ENCODE assay signal across 21 cellular contexts in the genomic region with DNA sequence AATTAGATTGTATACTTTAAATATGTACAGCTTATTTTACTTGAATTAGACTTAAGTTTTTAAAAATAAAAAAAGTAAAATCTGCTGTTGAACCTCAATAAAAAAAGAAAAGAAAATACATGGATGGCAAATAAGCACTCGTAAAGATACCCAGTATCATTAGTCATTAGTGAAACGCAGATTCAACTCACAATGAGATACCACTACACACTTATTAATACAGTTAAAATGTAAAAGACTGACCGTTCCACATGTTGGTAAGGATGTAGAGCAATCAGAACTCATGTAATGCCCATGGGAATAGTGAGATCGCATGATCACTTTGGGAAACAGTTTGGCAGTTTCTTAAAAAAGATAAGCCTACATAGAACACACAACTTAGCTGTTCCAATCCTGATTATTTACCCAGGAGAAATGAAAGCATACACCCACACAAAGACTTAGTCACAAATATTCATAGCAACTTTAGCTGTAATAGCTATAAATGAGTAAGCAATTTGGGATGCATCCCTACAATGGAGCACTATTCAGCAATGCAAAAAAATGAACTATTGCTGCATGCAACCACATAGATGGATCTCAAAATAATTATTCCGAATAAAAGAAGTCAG. TPM values are rescaled to one million over a fixed set of nuclear protein-coding genes. Genes with fewer than 3 reads are reported as not detected.
DNase-seq lines count a peak whose midpoint lies in the region; ATAC-seq and TF ChIP-seq lines count a peak whose summit lies in the region.
"Had no signal": no experiment of that assay in that cellular context is flagged by ENCODE, and none has a peak within 500 bp of the region (broad histone marks: within the 10 kb centered on the region; RNA-seq: fewer than 3 reads in every experiment).

No MANE protein-coding gene starts in this region.

- no peak overlapping the region for H2AFZ ChIP-seq in neural progenitor cell (replicated peaks)

- H3K9ac ChIP-seq in neural progenitor cell, result no peak overlapping the region

- H3K36me3 ChIP-seq in HEK293 (ENCODE audit: control insufficient read depth in 2 of 2, insufficient read depth in 1 of 2, low read length in 2 of 2) (no peaks in the 10 kb centered on the region), neural progenitor cell (no peaks in the 10 kb centered on the region)
- H3K36me3 ChIP-seq: BE2C, gastrocnemius medialis, prostate gland, tibial nerve had no signal

- POLR2A ChIA-PET in HEK293 (lab: Yijun Ruan, JAX), result no interaction called here

- H3K4me1 Mint-ChIP-seq in neural progenitor cell, result peaks cover 31% of the 10 kb centered on the region
- H3K4me1 Mint-ChIP-seq: activated naive CD8-positive, alpha-beta T cell treated with anti-CD3 and anti-CD28 coated beads, Interleukin-2, amount 10 ng/mL, durations not matched to agents 7 days and 5 days had no signal

- no peaks in the 10 kb centered on the region for H3K4me1 ChIP-seq in HEK293 (ENCODE audit: control insufficient read depth, insufficient read depth, low read length)
- H3K4me1 ChIP-seq in neural progenitor cell, result peaks cover 10% of the 10 kb centered on the region
- H3K4me1 ChIP-seq: BE2C, gastrocnemius medialis, prostate gland had no signal

- H3K27me3 ChIP-seq in neural progenitor cell, result no peaks in the 10 kb centered on the region
- H3K27me3 ChIP-seq: BE2C, gastrocnemius medialis, tibial nerve had no signal

- no peak overlapping the region for H3K4me3 Mint-ChIP-seq in neural progenitor cell
- H3K4me3 Mint-ChIP-seq: activated naive CD8-positive, alpha-beta T cell treated with anti-CD3 and anti-CD28 coated beads, Interleukin-2, amount 10 ng/mL, durations not matched to agents 7 days and 5 days had no signal

- no peaks in the 10 kb centered on the region for H3K9me3 ChIP-seq in HEK293 (ENCODE audit: control insufficient read depth, insufficient read depth, low read depth, low read length)
- H3K9me3 ChIP-seq in neural progenitor cell (ENCODE audit: low read depth), result no peaks in the 10 kb centered on the region
- H3K9me3 ChIP-seq: gastrocnemius medialis, mucosa of descending colon, prostate gland, tibial nerve had no signal

- peak; percentile 16 for DNase-seq in AG08395 (ENCODE audit: low spot score)
- peak; percentile 77 to 84 for DNase-seq in cardiac fibroblast (ENCODE audit: low read depth in 2 of 2)
- DNase-seq in kidney tubule cell (ENCODE audit: low spot score), result peak; percentile 19
- no peak for DNase-seq in neural progenitor cell (ENCODE audit: low spot score)
- DNase-seq in DMS153 (lab: John Stamatoyannopoulos, UW), result no peak
- no peak for DNase-seq in NCI-H526 treated with DMSO at 0.1 percent for 48 hours (lab: John Stamatoyannopoulos, UW)
- DNase-seq: activated CD4-positive, alpha-beta T cell treated with anti-CD3 and anti-CD28 coated beads for 48 hours; activated naive CD8-positive, alpha-beta T cell treated with anti-CD3 and anti-CD28 coated beads, Interleukin-2, amount 10 ng/mL, durations not matched to agents 7 days and 5 days; BE2C; DMS79 treated with DMSO at 0.1 percent for 48 hours; gastrocnemius medialis; mucosa of descending colon; NCI-H146; NCI-H82 had no signal

- TF ChIP-seq CTCF in HEK293 (tag by site-specific recombination; IDR thresholded peaks at IDR 0.05), result no peak
- TF ChIP-seq CTCF in cardiac fibroblast (IDR thresholded peaks at IDR 0.05; ENCODE audit: low read depth, low read length), result no peak
- no peak for TF ChIP-seq CTCF in neural progenitor cell (IDR thresholded peaks at IDR 0.05)

- peaks cover 3% of the 10 kb centered on the region for H3K27me3 Mint-ChIP-seq in neural progenitor cell (ENCODE audit: insufficient read depth, low read depth)

- H3K36me3 Mint-ChIP-seq in neural progenitor cell, result peaks cover 2% of the 10 kb centered on the region
- H3K36me3 Mint-ChIP-seq: activated naive CD8-positive, alpha-beta T cell treated with anti-CD3 and anti-CD28 coated beads, Interleukin-2, amount 10 ng/mL, durations not matched to agents 7 days and 5 days had no signal

- H3K27ac ChIP-seq in HEK293 (ENCODE audit: extremely low read depth, low read depth, low read length) (no peak overlapping the region), neural progenitor cell (no peak overlapping the region)
- H3K27ac ChIP-seq: coronary artery, gastrocnemius medialis, prostate gland, tibial nerve had no signal

- H3K9me3 Mint-ChIP-seq in neural progenitor cell, result peaks cover 3% of the 10 kb centered on the region
- H3K9me3 Mint-ChIP-seq: activated naive CD8-positive, alpha-beta T cell treated with anti-CD3 and anti-CD28 coated beads, Interleukin-2, amount 10 ng/mL, durations not matched to agents 7 days and 5 days had no signal

- no peaks in the 10 kb centered on the region for H3F3A ChIP-seq in neural progenitor cell (ENCODE audit: low read depth)

- H3K4me2 ChIP-seq in neural progenitor cell, result no peak overlapping the region

- no peak for ATAC-seq in HG03108 (IDR thresholded peaks at IDR 0.05; ENCODE audit: unreplicated experiment)
- ATAC-seq: gastrocnemius medialis, HepG2, mucosa of descending colon had no signal

- H3K4me3 ChIP-seq in HEK293 (ENCODE audit: low read depth, low read length), result no peak overlapping the region
- no peak overlapping the region for H3K4me3 ChIP-seq in cardiac fibroblast (replicated peaks in 1 of 2; ENCODE audit: low read depth in 2 of 2, low read length in 2 of 2)
- H3K4me3 ChIP-seq in neural progenitor cell, result no peak overlapping the region
- H3K4me3 ChIP-seq: coronary artery, gastrocnemius medialis, mucosa of descending colon, prostate gland, tibial nerve had no signal

- CTCF ChIA-PET in HEK293 (lab: Yijun Ruan, JAX), result no interaction called here

- H4K20me1 ChIP-seq in neural progenitor cell (ENCODE audit: low read depth), result no peaks in the 10 kb centered on the region

- no peaks in the 10 kb centered on the region for H3K79me2 ChIP-seq in neural progenitor cell (ENCODE audit: low read depth)

- H3K27ac Mint-ChIP-seq in neural progenitor cell, result no peak overlapping the region
- H3K27ac Mint-ChIP-seq: activated naive CD8-positive, alpha-beta T cell treated with anti-CD3 and anti-CD28 coated beads, Interleukin-2, amount 10 ng/mL, durations not matched to agents 7 days and 5 days had no signal

TF ChIP-seq in HEK293, 187 proteins besides CTCF, POLR2A, EP300 and RAD21:
- TF ChIP-seq SP7 (tag by site-specific recombination; IDR thresholded peaks at IDR 0.05) (no peak), ZFHX2 (tag by site-specific recombination; conservative IDR thresholded peaks at IDR 0.05) (0 out of 2 replicates have a peak, but pooled peaks have one; percentile 10), HOXD13 (CRISPR knock-in tag; IDR thresholded peaks at IDR 0.05; ENCODE audit: borderline replicate concordance) (no peak), ZNF221 (tag by site-specific recombination; IDR thresholded peaks at IDR 0.05; ENCODE audit: borderline replicate concordance) (no peak), ZNF302 (tag by site-specific recombination; IDR thresholded peaks at IDR 0.05; ENCODE audit: low read depth) (no peak), ZNF585B (tag by site-specific recombination; IDR thresholded peaks at IDR 0.05) (no peak), OSR2 (tag by site-specific recombination; IDR thresholded peaks at IDR 0.05) (no peak), ZNF510 (tag by site-specific recombination; IDR thresholded peaks at IDR 0.05; ENCODE audit: insufficient replicate concordance) (no peak)
- TF ChIP-seq, protein P1, sequence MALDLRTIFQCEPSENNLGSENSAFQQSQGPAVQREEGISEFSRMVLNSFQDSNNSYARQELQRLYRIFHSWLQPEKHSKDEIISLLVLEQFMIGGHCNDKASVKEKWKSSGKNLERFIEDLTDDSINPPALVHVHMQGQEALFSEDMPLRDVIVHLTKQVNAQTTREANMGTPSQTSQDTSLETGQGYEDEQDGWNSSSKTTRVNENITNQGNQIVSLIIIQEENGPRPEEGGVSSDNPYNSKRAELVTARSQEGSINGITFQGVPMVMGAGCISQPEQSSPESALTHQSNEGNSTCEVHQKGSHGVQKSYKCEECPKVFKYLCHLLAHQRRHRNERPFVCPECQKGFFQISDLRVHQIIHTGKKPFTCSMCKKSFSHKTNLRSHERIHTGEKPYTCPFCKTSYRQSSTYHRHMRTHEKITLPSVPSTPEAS (tag by site-specific recombination; IDR thresholded peaks at IDR 0.05), result no peak

RNA-seq across cellular contexts. Expression of gene SH2D1B, which starts 7.3 kb away (rescaled TPM):
- not detected in 2 replicates for total RNA-seq in neural progenitor cell (ENCODE audit: low replicate concordance)
- total RNA-seq: activated naive CD8-positive, alpha-beta T cell treated with anti-CD3 and anti-CD28 coated beads, Interleukin-2, amount 10 ng/mL, durations not matched to agents 7 days and 5 days; HepG2; prostate gland; T-helper 2 cell treated with Interferon-gamma antibody and Interleukin-4, amounts not matched to agents 100 ng/mL and 5 ng/mL, for 36 hours; tibial nerve had no signal

RNA-seq across cellular contexts. Expression of gene C1orf226, which starts 23.1 kb away (rescaled TPM):
- 3.9 and 11.3 TPM in 2 replicates for total RNA-seq in neural progenitor cell (ENCODE audit: low replicate concordance)
- total RNA-seq: T-helper 2 cell treated with Interferon-gamma antibody and Interleukin-4, amounts not matched to agents 100 ng/mL and 5 ng/mL, for 36 hours had no signal

RNA-seq across cellular contexts. Expression of gene SPATA46, which starts 28.0 kb away (rescaled TPM):
- not detected in 2 replicates for total RNA-seq in neural progenitor cell (ENCODE audit: low replicate concordance)
- total RNA-seq: activated naive CD8-positive, alpha-beta T cell treated with anti-CD3 and anti-CD28 coated beads, Interleukin-2, amount 10 ng/mL, durations not matched to agents 7 days and 5 days; HepG2; mucosa of descending colon; T-helper 2 cell treated with Interferon-gamma antibody and Interleukin-4, amounts not matched to agents 100 ng/mL and 5 ng/mL, for 36 hours; tibial nerve had no signal

Comparison
In these comparisons a context has a peak if more than half of its experiments do, and no peak if none do; other contexts are left out.
1. DNase-seq: peak in AG08395 (single experiment), cardiac fibroblast (2 of 2) and kidney tubule cell (single experiment); none in neural progenitor cell (single experiment), DMS153 (single experiment) and NCI-H526 treated with DMSO at 0.1 percent for 48 hours (single experiment).